6 cellular contexts compared by ENCODE assay signal in genomic region chr6:151835396-151835795, GRCh38. TPM values are rescaled to one million over a fixed set of nuclear protein-coding genes. Genes with fewer than 3 reads are reported as not detected.
"Had no signal": no experiment of that assay in that cellular context is flagged by ENCODE, and none has a peak within 500 bp of the region (broad histone marks: within the 10 kb centered on the region; RNA-seq: fewer than 3 reads in every experiment).

No MANE protein-coding gene starts in this region.

- ATAC-seq: GM23338, K562 had no signal

- H3K9me3 Mint-ChIP-seq: GM23338, H9, HFFc6 had no signal

- H3K27ac Mint-ChIP-seq: GM23338, HFFc6 had no signal

- H3K4me3 Mint-ChIP-seq: GM23338, H9, HFFc6 had no signal

- DNase-seq: H9, HCEC 1CT, HFFc6, IMR-90 had no signal

RNA-seq across cellular contexts. Expression of gene ESR1, which starts 27.9 kb away (rescaled TPM):
- total RNA-seq: H9, IMR-90 had no signal
